Comparison of ENCODE assay signal across 32 cellular contexts in genomic region chr4:91909963-91910362, GRCh38.
"Had no signal": no experiment of that assay in that cellular context is flagged by ENCODE, and none has a peak within 500 bp of the region (broad histone marks: within the 10 kb centered on the region; RNA-seq: fewer than 3 reads in every experiment).

No MANE protein-coding gene starts in this region.

- ATAC-seq: activated CD4-positive, alpha-beta T cell treated with anti-CD3 and anti-CD28 coated beads for 36 hours; activated naive CD4-positive, alpha-beta T cell treated with anti-CD3 and anti-CD28 coated beads, Interleukin-2, amount 50 U/mL, for 72 hours; activated T-cell treated with anti-CD3 and anti-CD28 coated beads, Interleukin-2, amount 50 U/mL, for 72 hours; body of pancreas; left cardiac atrium; left ventricle myocardium superior; mucosa of descending colon; stimulated activated naive B cell treated with anti-CD40 and anti-IgM and Interleukin-4, amounts not matched to agents 10 μg/mL and 1 μg/mL and 100 μg/mL, for 72 hours; upper lobe of right lung had no signal

- H3K36me3 ChIP-seq: cardiac muscle cell, neutrophil, ovary, prostate gland, sigmoid colon, stomach, thyroid gland, upper lobe of right lung had no signal

- H3K27ac Mint-ChIP-seq: activated CD4-positive, alpha-beta T cell treated with anti-CD3 and anti-CD28 coated beads for 36 hours; activated naive CD4-positive, alpha-beta T cell treated with anti-CD3 and anti-CD28 coated beads, Interleukin-2, amount 50 U/mL, for 72 hours; activated T-cell treated with anti-CD3 and anti-CD28 coated beads, Interleukin-2, amount 50 U/mL, for 72 hours; nephron; stimulated activated naive B cell treated with anti-CD40 and anti-IgM and Interleukin-4, amounts not matched to agents 10 μg/mL and 1 μg/mL and 100 μg/mL, for 72 hours; T-helper 2 cell treated with Interferon-gamma antibody and Interleukin-4, amounts not matched to agents 5 μg/mL and 100 μg/mL, for 36 hours had no signal

- H3K9me3 ChIP-seq: body of pancreas, mucosa of descending colon, neutrophil, ovary, prostate gland, sigmoid colon, stomach, thyroid gland, upper lobe of right lung had no signal

- DNase-seq: activated CD4-positive, alpha-beta T cell treated with anti-CD3 and anti-CD28 coated beads for 36 hours; activated CD4-positive, alpha-beta T cell treated with anti-CD3 and anti-CD28 coated beads, Interleukin-2, amount 50 U/mL, for 4 hours; activated CD4-positive, CD25-positive, alpha-beta regulatory T cell; activated naive CD4-positive, alpha-beta T cell; activated T-cell treated with anti-CD3 and anti-CD28 coated beads for 4 hours; activated T-cell treated with anti-CD3 and anti-CD28 coated beads, Interleukin-2, amount 50 U/mL, for 72 hours; body of pancreas; cerebellar nuclear complex; dorsolateral prefrontal cortex; effector memory CD4-positive, alpha-beta T cell; erythroblast; foreskin fibroblast; head of caudate nucleus; hippocampal formation; left cardiac atrium; left ventricle myocardium superior; mucosa of descending colon; ovary; sigmoid colon; stimulated activated CD4-positive, alpha-beta T cell treated with anti-CD3 and anti-CD28 coated beads, Interleukin-15, amount 100 ng/mL, for 24 hours; stimulated activated CD4-positive, alpha-beta T cell treated with anti-CD3 and anti-CD28 coated beads, Interleukin-2, amount 100 ng/mL, for 24 hours; stimulated activated naive B cell treated with anti-CD40 and anti-IgM and Interleukin-4, amounts not matched to agents 10 μg/mL and 1 μg/mL and 100 μg/mL, for 72 hours; stomach; thyroid gland; upper lobe of right lung had no signal

- H3K27me3 Mint-ChIP-seq: activated CD4-positive, alpha-beta T cell treated with anti-CD3 and anti-CD28 coated beads for 36 hours; stimulated activated naive B cell treated with anti-CD40 and anti-IgM and Interleukin-4, amounts not matched to agents 10 μg/mL and 1 μg/mL and 100 μg/mL, for 72 hours had no signal

- H3K9me3 Mint-ChIP-seq: nephron had no signal

- H3K4me3 ChIP-seq: body of pancreas, cardiac muscle cell, coronary artery, dorsolateral prefrontal cortex, mucosa of descending colon, ovary, prostate gland, sigmoid colon, stomach, thyroid gland, upper lobe of right lung had no signal

- H3K4me3 Mint-ChIP-seq: activated CD4-positive, alpha-beta T cell treated with anti-CD3 and anti-CD28 coated beads for 36 hours; activated T-cell treated with anti-CD3 and anti-CD28 coated beads, Interleukin-2, amount 50 U/mL, for 72 hours; nephron; stimulated activated naive B cell treated with anti-CD40 and anti-IgM and Interleukin-4, amounts not matched to agents 10 μg/mL and 1 μg/mL and 100 μg/mL, for 72 hours; T-helper 2 cell treated with Interferon-gamma antibody and Interleukin-4, amounts not matched to agents 5 μg/mL and 100 μg/mL, for 36 hours had no signal

- H3K4me1 ChIP-seq: body of pancreas, prostate gland, sigmoid colon, stomach, thyroid gland, upper lobe of right lung had no signal

- H3K4me1 Mint-ChIP-seq: activated CD4-positive, alpha-beta T cell treated with anti-CD3 and anti-CD28 coated beads for 36 hours; nephron; stimulated activated naive B cell treated with anti-CD40 and anti-IgM and Interleukin-4, amounts not matched to agents 10 μg/mL and 1 μg/mL and 100 μg/mL, for 72 hours had no signal

- H3K27me3 ChIP-seq: body of pancreas, cardiac muscle cell, dorsolateral prefrontal cortex, neutrophil, ovary, sigmoid colon, stomach, thyroid gland, upper lobe of right lung had no signal

- H3K27ac ChIP-seq: body of pancreas, cardiac muscle cell, coronary artery, dorsolateral prefrontal cortex, neutrophil, ovary, prostate gland, sigmoid colon, stomach, thyroid gland, upper lobe of right lung had no signal

- H3K36me3 Mint-ChIP-seq: activated naive CD4-positive, alpha-beta T cell treated with anti-CD3 and anti-CD28 coated beads, Interleukin-2, amount 50 U/mL, for 72 hours; stimulated activated naive B cell treated with anti-CD40 and anti-IgM and Interleukin-4, amounts not matched to agents 10 μg/mL and 1 μg/mL and 100 μg/mL, for 72 hours had no signal
